In the genomic region with DNA sequence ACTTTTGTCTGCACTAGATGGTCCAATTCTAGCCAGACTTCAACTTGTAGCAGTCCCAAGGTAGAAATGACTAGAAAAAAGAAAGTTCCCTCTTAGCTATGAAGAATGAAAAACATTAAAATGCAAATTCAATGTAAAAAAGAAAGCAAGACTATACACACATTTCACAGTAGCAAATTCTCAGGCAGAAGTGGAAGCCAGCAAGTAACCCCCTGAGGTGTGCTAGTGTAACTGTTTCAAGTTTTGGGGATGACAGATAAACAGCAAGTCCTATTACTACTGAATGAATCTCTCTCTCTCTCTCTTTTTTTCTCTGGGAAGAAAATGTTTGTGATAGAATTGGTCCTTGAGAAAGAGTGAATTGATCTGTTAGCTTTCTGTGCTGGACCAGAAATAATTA, we compare ENCODE assay signal across 10 cellular contexts.
DNase-seq lines count a peak whose midpoint lies in the region; ATAC-seq and TF ChIP-seq lines count a peak whose summit lies in the region.
"Had no signal": no experiment of that assay in that cellular context is flagged by ENCODE, and none has a peak within 500 bp of the region (broad histone marks: within the 10 kb centered on the region; RNA-seq: fewer than 3 reads in every experiment).

No MANE protein-coding gene starts in this region.

- peak overlapping the region; percentile 88 to 98 for H3K27ac Mint-ChIP-seq in natural killer cell

- peaks cover 53 to 62% of the 10 kb centered on the region in 2 donors for H3K4me1 Mint-ChIP-seq in natural killer cell

- H3K27me3 ChIP-seq in right atrium auricular region, result no peaks in the 10 kb centered on the region

- H3K27ac ChIP-seq in right atrium auricular region, result no peak overlapping the region

- H3K36me3 ChIP-seq in right atrium auricular region, result no peaks in the 10 kb centered on the region

- H3K9me3 Mint-ChIP-seq in natural killer cell, result peaks cover 0 to 6% of the 10 kb centered on the region in 2 donors

- peak overlapping the region; percentile 45 for H3K4me3 Mint-ChIP-seq in natural killer cell

- no peaks in the 10 kb centered on the region for H3K9me3 ChIP-seq in right atrium auricular region

- no peaks in the 10 kb centered on the region for H3K27me3 Mint-ChIP-seq in natural killer cell (ENCODE audit: low read depth in 2 of 2)

- intact Hi-C loops in natural killer cell (cut with micrococcal nuclease), result no loop called here

- TF ChIP-seq CTCF in natural killer cell (IDR thresholded peaks at IDR 0.05) (no peak), right atrium auricular region (IDR thresholded peaks at IDR 0.05) (no peak)

- H3K4me3 ChIP-seq in right atrium auricular region, result no peak overlapping the region
- H3K4me3 ChIP-seq: PC-9 had no signal

- ATAC-seq in GM18907 (IDR thresholded peaks at IDR 0.05; ENCODE audit: unreplicated experiment) (peak; percentile 51), GM21737 (IDR thresholded peaks at IDR 0.05; ENCODE audit: unreplicated experiment) (peak; percentile 74), HG03108 (IDR thresholded peaks at IDR 0.05; ENCODE audit: unreplicated experiment) (peak; percentile 49), natural killer cell (peak in 1 of 3 donors; percentile 38), GM18505 (IDR thresholded peaks at IDR 0.05; ENCODE audit: unreplicated experiment) (no peak)

- DNase-seq in natural killer cell (no peak), DMS53 (lab: John Stamatoyannopoulos, UW) (no peak), right atrium auricular region (ENCODE audit: low spot score) (no peak)
- DNase-seq in stimulated activated CD4-positive, alpha-beta T cell treated with anti-CD3 and anti-CD28 coated beads, Interleukin-4, amount 100 ng/mL, for 24 hours, result no peak
- DNase-seq: CD8-positive, alpha-beta memory T cell; PC-9 had no signal

- TF ChIP-seq POLR2A in GM18505 (IDR thresholded peaks at IDR 0.05; ENCODE audit: borderline replicate concordance, extremely low read depth, insufficient read depth, insufficient read length), result no peak

- H3K4me1 ChIP-seq in right atrium auricular region, result peaks cover 0 to 13% of the 10 kb centered on the region in 2 donors

- H3K36me3 Mint-ChIP-seq in natural killer cell, result peaks cover 14% of the 10 kb centered on the region
